In the genomic region with DNA sequence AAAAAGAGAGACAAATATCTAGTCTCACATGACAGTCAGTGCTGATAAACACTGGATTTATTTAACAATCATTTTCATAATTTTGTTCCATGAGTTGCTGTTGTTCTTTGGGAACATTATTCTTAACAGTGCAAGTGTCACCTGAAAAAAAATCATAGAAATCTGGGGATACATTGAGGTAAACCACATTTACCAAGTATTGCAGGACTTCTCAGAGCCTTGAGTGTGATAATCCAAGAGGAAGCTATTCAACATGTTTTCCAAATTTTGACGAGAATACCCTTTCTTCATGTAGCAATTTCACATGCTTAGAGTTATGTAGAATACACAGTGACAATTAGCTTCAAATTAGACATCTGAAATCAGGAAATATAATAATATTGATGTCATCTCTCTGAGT, we compare ENCODE assay signal across 22 cellular contexts.
"Had no signal": no experiment of that assay in that cellular context is flagged by ENCODE, and none has a peak within 500 bp of the region (broad histone marks: within the 10 kb centered on the region; RNA-seq: fewer than 3 reads in every experiment).

No MANE protein-coding gene starts in this region.

- H3K9me3 ChIP-seq: MG63, SJSA1 had no signal

- H3K36me3 ChIP-seq: MG63, SJSA1 had no signal

- H3K4me3 ChIP-seq: MG63, SJSA1, SK-N-MC had no signal

- H3K27ac ChIP-seq: SJSA1, SK-N-MC had no signal

- H3K4me1 ChIP-seq: SJSA1 had no signal

- DNase-seq: Karpas-422, KG1, MG63, NCI-H1092, NCI-H1105 treated with DMSO at 0.1 percent for 48 hours, NCI-H1417 treated with DMSO at 0.1 percent for 48 hours, NCI-H146, NCI-H1694 treated with DMSO at 0.1 percent for 48 hours, NCI-H1930, NCI-H2081, NCI-H2107, NCI-H226, NCI-H446, NCI-H510A, NCI-H524 treated with DMSO at 0.1 percent for 48 hours, NCI-H69, NCI-H774, Right ventricle myocardium superior, RPMI8226, SIG-M5 had no signal
